16 cellular contexts compared by ENCODE assay signal in genomic region chr3:144314946-144315345, GRCh38.
DNase-seq lines count a peak whose midpoint lies in the region; ATAC-seq lines count a peak whose summit lies in the region.
"Had no signal": no experiment of that assay in that cellular context is flagged by ENCODE, and none has a peak within 500 bp of the region (broad histone marks: within the 10 kb centered on the region; RNA-seq: fewer than 3 reads in every experiment).

No MANE protein-coding gene starts in this region.

- ATAC-seq in GM21786 (IDR thresholded peaks at IDR 0.05; ENCODE audit: unreplicated experiment) (no peak), HG02885 (IDR thresholded peaks at IDR 0.05; ENCODE audit: poor library complexity, unreplicated experiment) (no peak)
- ATAC-seq: A549; CD8-positive, alpha-beta T cell; GM12878 had no signal

- in situ Hi-C loops in G401 (cut with HindIII; ENCODE audit: low sequenced_read_pairs): no loop called here

- peak; percentile 5 for DNase-seq in NCI-H2171 treated with DMSO at 0.1 percent for 48 hours (lab: John Stamatoyannopoulos, UW)
- no peak for DNase-seq in NCI-H2171 (lab: John Stamatoyannopoulos, UW)
- peak; percentile 52 for DNase-seq in G401 (ENCODE audit: low spot score)
- DNase-seq in cerebellum (ENCODE audit: low spot score): peak; percentile 3
- DNase-seq in NCI-H774 (lab: John Stamatoyannopoulos, UW): no peak
- DNase-seq: AML-193; Caco-2; Calu3; CD4-positive, alpha-beta T cell; CD8-positive, alpha-beta T cell; DMS79 treated with DMSO at 0.1 percent for 48 hours; GDM1 had no signal

Comparison
In these comparisons a context has a peak if more than half of its experiments do, and no peak if none do; other contexts are left out.
1. DNase-seq: peak in NCI-H2171 treated with DMSO at 0.1 percent for 48 hours (single experiment), G401 (single experiment) and cerebellum (single experiment); none in NCI-H2171 (single experiment) and NCI-H774 (single experiment).